In genomic region chr10:24824536-24824935, GRCh38 we compare ENCODE assay signal across 18 cellular contexts.
"Had no signal": no experiment of that assay in that cellular context is flagged by ENCODE, and none has a peak within 500 bp of the region (broad histone marks: within the 10 kb centered on the region; RNA-seq: fewer than 3 reads in every experiment).

No MANE protein-coding gene starts in this region.

- H3K36me3 ChIP-seq: cardiac muscle cell, gastrocnemius medialis, heart left ventricle, left ventricle myocardium inferior, WERI-Rb-1 had no signal

- H3K27me3 ChIP-seq: cardiac muscle cell, gastrocnemius medialis, heart left ventricle, testis had no signal

- H3K4me3 ChIP-seq: cardiac muscle cell, gastrocnemius medialis, heart left ventricle, left ventricle myocardium inferior, skin epidermis, testis had no signal

- H3K36me3 Mint-ChIP-seq: activated CD4-positive, alpha-beta memory T cell treated with anti-CD3 and anti-CD28 coated beads for 36 hours; memory B cell; type B pancreatic cell had no signal

- H3K27me3 Mint-ChIP-seq: activated CD4-positive, alpha-beta memory T cell treated with anti-CD3 and anti-CD28 coated beads for 36 hours; activated CD4-positive, alpha-beta T cell treated with anti-CD3 and anti-CD28 coated beads for 36 hours; memory B cell; progenitor cell of endocrine pancreas; type B pancreatic cell had no signal

- H3K27ac Mint-ChIP-seq: activated CD4-positive, alpha-beta memory T cell treated with anti-CD3 and anti-CD28 coated beads for 36 hours; activated CD4-positive, alpha-beta T cell treated with anti-CD3 and anti-CD28 coated beads for 36 hours; activated naive CD4-positive, alpha-beta T cell treated with anti-CD3 and anti-CD28 coated beads for 36 hours; endodermal cell; memory B cell; progenitor cell of endocrine pancreas; type B pancreatic cell had no signal

- H3K9me3 Mint-ChIP-seq: activated CD4-positive, alpha-beta memory T cell treated with anti-CD3 and anti-CD28 coated beads for 36 hours; activated naive CD4-positive, alpha-beta T cell treated with anti-CD3 and anti-CD28 coated beads for 36 hours; endodermal cell; type B pancreatic cell had no signal

- H3K4me3 Mint-ChIP-seq: activated CD4-positive, alpha-beta memory T cell treated with anti-CD3 and anti-CD28 coated beads for 36 hours; activated CD4-positive, alpha-beta T cell treated with anti-CD3 and anti-CD28 coated beads for 36 hours; activated naive CD4-positive, alpha-beta T cell treated with anti-CD3 and anti-CD28 coated beads for 36 hours; endodermal cell; memory B cell; type B pancreatic cell had no signal

- ATAC-seq: gastrocnemius medialis, heart left ventricle had no signal

- H3K4me1 Mint-ChIP-seq: endodermal cell had no signal

- H3K4me1 ChIP-seq: left ventricle myocardium inferior, testis had no signal

- H3K27ac ChIP-seq: cardiac muscle cell, gastrocnemius medialis, heart left ventricle, testis, WERI-Rb-1 had no signal

- H3K9me3 ChIP-seq: gastrocnemius medialis, heart left ventricle, left ventricle myocardium inferior, testis had no signal

- DNase-seq: activated T-cell treated with anti-CD3 and anti-CD28 coated beads for 4 hours; endodermal cell; gastrocnemius medialis; heart left ventricle; kidney glomerular epithelial cell; left ventricle myocardium inferior; stimulated activated CD4-positive, alpha-beta T cell treated with anti-CD3 and anti-CD28 coated beads, Interleukin-15, amount 100 ng/mL, for 24 hours; stimulated activated CD4-positive, alpha-beta T cell treated with anti-CD3 and anti-CD28 coated beads, Interleukin-2, amount 100 ng/mL, for 48 hours; testis; WERI-Rb-1 had no signal
